ENCODE assay signal across 1 cellular context in the genomic region with DNA sequence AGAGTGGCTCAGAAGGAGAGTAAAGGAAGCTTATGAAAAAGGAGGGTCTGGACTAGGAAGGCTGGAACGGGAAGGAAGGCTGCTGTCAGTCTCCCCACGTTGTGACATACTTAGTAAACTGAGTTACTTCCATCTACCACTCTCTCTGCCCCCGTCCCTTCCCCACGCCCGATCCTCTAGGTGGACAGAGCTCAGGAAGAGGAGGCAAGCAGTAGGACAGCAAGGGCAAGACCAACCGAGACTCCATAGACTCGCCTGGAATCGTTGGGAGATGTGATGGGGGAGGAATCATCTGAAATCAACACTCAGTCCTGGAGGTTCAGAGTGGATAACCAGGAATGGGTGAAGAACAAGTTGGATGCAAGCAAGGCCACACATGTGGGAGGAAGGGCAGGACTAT.
TF ChIP-seq lines count a peak whose summit lies in the region.

No MANE protein-coding gene starts in this region.

TF ChIP-seq in H1, 55 proteins besides CTCF, POLR2A, EP300 and RAD21 (continued from another document):
- TF ChIP-seq BRCA1 (IDR thresholded peaks at IDR 0.05; ENCODE audit: low read depth, low read length) = no peak
- no peak for TF ChIP-seq GABPA (IDR thresholded peaks at IDR 0.05; ENCODE audit: borderline replicate concordance, insufficient read depth, low read length)
- no peak for TF ChIP-seq BCL11A (IDR thresholded peaks at IDR 0.05; ENCODE audit: low read depth in 2 of 2, low read length in 2 of 2)
- no peak for TF ChIP-seq RXRA (IDR thresholded peaks at IDR 0.05; ENCODE audit: insufficient read depth, low read depth, low read length)
